16 cellular contexts compared by ENCODE assay signal in genomic region chr10:48697821-48698764, GRCh38. TPM values are rescaled to one million over a fixed set of nuclear protein-coding genes. Genes with fewer than 3 reads are reported as not detected.
"Had no signal": no experiment of that assay in that cellular context is flagged by ENCODE, and none has a peak within 500 bp of the region (broad histone marks: within the 10 kb centered on the region; RNA-seq: fewer than 3 reads in every experiment).

No MANE protein-coding gene starts in this region.

- H3K4me2 ChIP-seq: smooth muscle cell had no signal

- H3K27ac ChIP-seq: breast epithelium, dorsolateral prefrontal cortex, transverse colon had no signal

- H3K36me3 ChIP-seq: breast epithelium, transverse colon had no signal

- H3K9me3 ChIP-seq: breast epithelium, transverse colon had no signal

- ATAC-seq: esophagus mucosa had no signal

- H3K4me3 Mint-ChIP-seq: activated CD4-positive, alpha-beta memory T cell treated with anti-CD3 and anti-CD28 coated beads for 36 hours; T-helper 2 cell treated with Interferon-gamma antibody and Interleukin-4, amounts not matched to agents 5 μg/mL and 100 μg/mL, for 36 hours had no signal

- H3K27ac Mint-ChIP-seq: activated CD4-positive, alpha-beta memory T cell treated with anti-CD3 and anti-CD28 coated beads for 36 hours; T-helper 2 cell treated with Interferon-gamma antibody and Interleukin-4, amounts not matched to agents 5 μg/mL and 100 μg/mL, for 36 hours had no signal

- H3K27me3 Mint-ChIP-seq: activated CD4-positive, alpha-beta memory T cell treated with anti-CD3 and anti-CD28 coated beads for 36 hours had no signal

- H3K4me1 ChIP-seq: breast epithelium had no signal

- H3K27me3 ChIP-seq: breast epithelium, dorsolateral prefrontal cortex, transverse colon had no signal

- H3K36me3 Mint-ChIP-seq: activated CD4-positive, alpha-beta memory T cell treated with anti-CD3 and anti-CD28 coated beads for 36 hours had no signal

- DNase-seq: activated CD4-positive, alpha-beta memory T cell treated with anti-CD3 and anti-CD28 coated beads for 36 hours; activated CD4-positive, alpha-beta T cell treated with anti-CD3 and anti-CD28 coated beads for 1 hour; activated CD8-positive, alpha-beta memory T cell treated with anti-CD3 and anti-CD28 coated beads, Interleukin-2, amount 50 U/mL, for 4 hours; activated naive CD4-positive, alpha-beta T cell; aorta; stimulated activated naive CD4-positive, alpha-beta T cell; substantia nigra; SW 1271; transverse colon had no signal

- H3K9me3 Mint-ChIP-seq: activated CD4-positive, alpha-beta memory T cell treated with anti-CD3 and anti-CD28 coated beads for 36 hours; T-helper 2 cell treated with Interferon-gamma antibody and Interleukin-4, amounts not matched to agents 5 μg/mL and 100 μg/mL, for 36 hours had no signal

- H3K4me3 ChIP-seq: breast epithelium, dorsolateral prefrontal cortex, smooth muscle cell, transverse colon had no signal

RNA-seq across cellular contexts. Expression of gene WDFY4, which starts 13.4 kb away (rescaled TPM):
- total RNA-seq: activated CD4-positive, alpha-beta memory T cell treated with anti-CD3 and anti-CD28 coated beads for 36 hours; chondrocyte; fibroblast of villous mesenchyme; smooth muscle cell had no signal
- polyA plus RNA-seq: smooth muscle cell had no signal
